Comparison of ENCODE assay signal across 10 cellular contexts in the genomic region with DNA sequence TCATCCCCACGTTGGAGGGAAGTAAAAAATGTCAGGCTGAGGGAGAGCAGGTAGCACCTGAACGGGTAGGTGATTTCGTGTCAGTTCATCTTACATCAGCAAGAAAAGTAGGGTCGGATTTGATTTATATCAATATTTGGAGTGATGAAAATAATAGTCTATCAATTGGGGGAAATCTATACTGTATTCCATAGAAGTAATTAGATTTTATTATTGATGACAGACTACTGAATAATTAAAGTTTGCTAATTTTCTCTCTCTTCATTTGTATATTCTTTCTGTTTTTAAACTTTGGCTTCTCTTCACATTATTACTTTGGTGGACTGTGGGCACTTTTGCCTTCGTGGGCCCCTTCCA.
DNase-seq lines count a peak whose midpoint lies in the region; ATAC-seq and TF ChIP-seq lines count a peak whose summit lies in the region.
"Had no signal": no experiment of that assay in that cellular context is flagged by ENCODE, and none has a peak within 500 bp of the region (broad histone marks: within the 10 kb centered on the region; RNA-seq: fewer than 3 reads in every experiment).

No MANE protein-coding gene starts in this region.

- peaks cover 4% of the 10 kb centered on the region for H3K27me3 Mint-ChIP-seq in activated naive CD8-positive, alpha-beta T cell treated with anti-CD3 and anti-CD28 coated beads for 36 hours
- H3K27me3 Mint-ChIP-seq in mesothelial cell of epicardium (ENCODE audit: low read depth), result peaks cover 34% of the 10 kb centered on the region

- 41 to 47% methylated on average over 5 of the region's 5 CpGs for WGBS in heart right ventricle, 2 donors

- peak in 1 of 9 donors; percentile 8 for TF ChIP-seq CTCF in heart right ventricle (IDR thresholded peaks at IDR 0.05)
- no peak for TF ChIP-seq CTCF in mesothelial cell of epicardium (IDR thresholded peaks at IDR 0.05; ENCODE audit: unreplicated experiment)
- TF ChIP-seq CTCF in vagina (IDR thresholded peaks at IDR 0.05), result no peak

- no peaks in the 10 kb centered on the region for H3K36me3 Mint-ChIP-seq in activated naive CD8-positive, alpha-beta T cell treated with anti-CD3 and anti-CD28 coated beads for 36 hours
- H3K36me3 Mint-ChIP-seq in mesothelial cell of epicardium, result no peaks in the 10 kb centered on the region

- TF ChIP-seq POLR2A in vagina (IDR thresholded peaks at IDR 0.05), result no peak

- H3K4me3 ChIP-seq in heart right ventricle (peak overlapping the region in 7 of 10 donors; percentile 40 to 59 (median 54)), vagina (peak overlapping the region; percentile 40 to 46)

- peaks cover 10% of the 10 kb centered on the region for H3K4me1 Mint-ChIP-seq in activated naive CD8-positive, alpha-beta T cell treated with anti-CD3 and anti-CD28 coated beads for 36 hours
- H3K4me1 Mint-ChIP-seq in mesothelial cell of epicardium, result peaks cover 21% of the 10 kb centered on the region

- H3K27ac ChIP-seq in heart right ventricle, result peak overlapping the region in 4 of 10 donors; percentile 12 to 72 (median 50)
- peak overlapping the region; percentile 35 for H3K27ac ChIP-seq in vagina

- H3K4me3 Mint-ChIP-seq in activated naive CD8-positive, alpha-beta T cell treated with anti-CD3 and anti-CD28 coated beads for 36 hours, result peak overlapping the region; percentile 70
- peak overlapping the region; percentile 63 for H3K4me3 Mint-ChIP-seq in mesothelial cell of epicardium

- intact Hi-C loops in heart right ventricle (cut with DNase I), result loop anchor here (1.0 to 10.0 kb wide), 11 partner anchors 81 to 1899 kb away; no protein-coding TSS in a partner anchor
- intact Hi-C loops in cardiac septum (cut with DNase I), result loop anchor here (5.0 kb wide), 1 partner anchor 139 kb away; no protein-coding TSS in a partner anchor
- intact Hi-C loops in vagina (cut with DNase I), result no loop called here

- DNase-seq in heart right ventricle (no peak), cardiac septum (ENCODE audit: low spot score) (no peak), mesothelial cell of epicardium (ENCODE audit: low spot score in 2 of 2, unreplicated experiment in 2 of 2) (no peak), vagina (ENCODE audit: extremely low spot score in 2 of 2) (no peak), activated gamma-delta T cell treated with Interleukin-2 at 50 U/mL for 16 hours (no peak)
- no peak for DNase-seq in activated naive CD8-positive, alpha-beta T cell treated with anti-CD3 and anti-CD28 coated beads for 36 hours
- DNase-seq: NCI-H1930 had no signal

- no peaks in the 10 kb centered on the region for H3K9me3 Mint-ChIP-seq in activated naive CD8-positive, alpha-beta T cell treated with anti-CD3 and anti-CD28 coated beads for 36 hours
- H3K9me3 Mint-ChIP-seq in mesothelial cell of epicardium, result no peaks in the 10 kb centered on the region

- no peaks in the 10 kb centered on the region for H3K36me3 ChIP-seq in heart right ventricle
- H3K36me3 ChIP-seq in vagina, result no peaks in the 10 kb centered on the region
- H3K36me3 ChIP-seq: BE2C had no signal

- ATAC-seq in heart right ventricle (no peak), GM21360 (IDR thresholded peaks at IDR 0.05; ENCODE audit: unreplicated experiment) (no peak), HG03460 (IDR thresholded peaks at IDR 0.05; ENCODE audit: unreplicated experiment) (no peak)

- H3K27ac Mint-ChIP-seq in activated naive CD8-positive, alpha-beta T cell treated with anti-CD3 and anti-CD28 coated beads for 36 hours, result no peak overlapping the region
- no peak overlapping the region for H3K27ac Mint-ChIP-seq in mesothelial cell of epicardium

- H3K4me1 ChIP-seq in heart right ventricle (peaks cover 0 to 21% (median 5%) of the 10 kb centered on the region in 9 donors), vagina (peaks cover 9% of the 10 kb centered on the region)
- H3K4me1 ChIP-seq: BE2C had no signal

- H3K9me3 ChIP-seq in heart right ventricle (no peaks in the 10 kb centered on the region), vagina (no peaks in the 10 kb centered on the region)
- H3K9me3 ChIP-seq: BE2C had no signal

- peaks cover 0 to 31% (median 14%) of the 10 kb centered on the region in 7 donors for H3K27me3 ChIP-seq in heart right ventricle
- no peaks in the 10 kb centered on the region for H3K27me3 ChIP-seq in vagina
- H3K27me3 ChIP-seq: BE2C had no signal
